20 cellular contexts compared by ENCODE assay signal in genomic region chr2:85400541-85400940, GRCh38. TPM values are rescaled to one million over a fixed set of nuclear protein-coding genes. Genes with fewer than 3 reads are reported as not detected.
"Had no signal": no experiment of that assay in that cellular context is flagged by ENCODE, and none has a peak within 500 bp of the region (broad histone marks: within the 10 kb centered on the region; RNA-seq: fewer than 3 reads in every experiment).

No MANE protein-coding gene starts in this region.

- DNase-seq: activated CD4-positive, alpha-beta T cell treated with anti-CD3 and anti-CD28 coated beads for 4 hours; activated CD8-positive, alpha-beta T cell treated with anti-CD3 and anti-CD28 coated beads for 36 hours; activated gamma-delta T cell treated with Interleukin-2 at 50 U/mL for 16 hours; activated T-cell treated with anti-CD3 and anti-CD28 coated beads, Interleukin-2, amount 50 U/mL, for 4 hours; dermis blood vessel endothelial cell; effector memory CD8-positive, alpha-beta T cell; foreskin melanocyte; immature natural killer cell; stimulated activated CD4-positive, alpha-beta T cell treated with anti-CD3 and anti-CD28 coated beads, Interleukin-12 subunit alpha, Interleukin-12 subunit beta, amount 100 ng/mL, for 4 hours; stimulated activated CD4-positive, alpha-beta T cell treated with anti-CD3 and anti-CD28 coated beads, Interleukin-2, amount 100 ng/mL, for 24 hours; stimulated activated naive B cell treated with anti-CD40 and anti-IgM and Interleukin-4, amounts not matched to agents 10 μg/mL and 1 μg/mL and 100 μg/mL, for 72 hours; T-helper 2 cell; transverse colon had no signal

- H3K4me1 Mint-ChIP-seq: neural crest cell had no signal

- H3K27me3 Mint-ChIP-seq: activated CD8-positive, alpha-beta T cell treated with anti-CD3 and anti-CD28 coated beads for 36 hours; effector memory CD8-positive, alpha-beta T cell; stimulated activated naive B cell treated with anti-CD40 and anti-IgM and Interleukin-4, amounts not matched to agents 10 μg/mL and 1 μg/mL and 100 μg/mL, for 72 hours had no signal

- ATAC-seq: activated CD8-positive, alpha-beta T cell treated with anti-CD3 and anti-CD28 coated beads for 36 hours; activated T-cell treated with anti-CD3 and anti-CD28 coated beads, Interleukin-2, amount 50 U/mL, for 4 hours; effector memory CD8-positive, alpha-beta T cell; stimulated activated naive B cell treated with anti-CD40 and anti-IgM and Interleukin-4, amounts not matched to agents 10 μg/mL and 1 μg/mL and 100 μg/mL, for 72 hours; WTC11 had no signal

- H3K27ac Mint-ChIP-seq: activated CD8-positive, alpha-beta T cell treated with anti-CD3 and anti-CD28 coated beads for 36 hours; stimulated activated naive B cell treated with anti-CD40 and anti-IgM and Interleukin-4, amounts not matched to agents 10 μg/mL and 1 μg/mL and 100 μg/mL, for 72 hours; WTC11 had no signal

- H3K4me3 Mint-ChIP-seq: activated CD8-positive, alpha-beta T cell treated with anti-CD3 and anti-CD28 coated beads for 36 hours; activated T-cell treated with anti-CD3 and anti-CD28 coated beads, Interleukin-2, amount 50 U/mL, for 4 hours; effector memory CD8-positive, alpha-beta T cell; immature natural killer cell; neural crest cell; stimulated activated naive B cell treated with anti-CD40 and anti-IgM and Interleukin-4, amounts not matched to agents 10 μg/mL and 1 μg/mL and 100 μg/mL, for 72 hours; WTC11 had no signal

- H3K9me3 Mint-ChIP-seq: effector memory CD8-positive, alpha-beta T cell had no signal

- H3K27me3 ChIP-seq: breast epithelium, transverse colon had no signal

- H3K9me3 ChIP-seq: breast epithelium had no signal

- H3K4me3 ChIP-seq: breast epithelium, SK-N-MC, transverse colon had no signal

- H3K36me3 ChIP-seq: breast epithelium, transverse colon had no signal

- H3K27ac ChIP-seq: epithelial cell of prostate, SK-N-MC, transverse colon had no signal

RNA-seq across cellular contexts. Expression of gene SH2D6, which starts 18.0 kb away (rescaled TPM):
- total RNA-seq: aorta, breast epithelium, dermis blood vessel endothelial cell, lower leg skin had no signal
